Comparison of ENCODE assay signal across 1 cellular context in genomic region chr9:124879226-124879625, GRCh38.
TF ChIP-seq lines count a peak whose summit lies in the region.

No MANE protein-coding gene starts in this region.

TF ChIP-seq in GM23338, 12 proteins besides CTCF, POLR2A, EP300 and RAD21 (continued from another document):
- no peak for TF ChIP-seq ZNF462 (CRISPR knock-in tag; IDR thresholded peaks at IDR 0.05)
- no peak for TF ChIP-seq ZNF331 (CRISPR knock-in tag; IDR thresholded peaks at IDR 0.05; ENCODE audit: low read depth)
- no peak for TF ChIP-seq CREB1 (CRISPR knock-in tag; IDR thresholded peaks at IDR 0.05; ENCODE audit: low read depth)
- no peak for TF ChIP-seq POLR2AphosphoS5 (IDR thresholded peaks at IDR 0.05; ENCODE audit: low read depth)
